8 cellular contexts compared by ENCODE assay signal in the genomic region with DNA sequence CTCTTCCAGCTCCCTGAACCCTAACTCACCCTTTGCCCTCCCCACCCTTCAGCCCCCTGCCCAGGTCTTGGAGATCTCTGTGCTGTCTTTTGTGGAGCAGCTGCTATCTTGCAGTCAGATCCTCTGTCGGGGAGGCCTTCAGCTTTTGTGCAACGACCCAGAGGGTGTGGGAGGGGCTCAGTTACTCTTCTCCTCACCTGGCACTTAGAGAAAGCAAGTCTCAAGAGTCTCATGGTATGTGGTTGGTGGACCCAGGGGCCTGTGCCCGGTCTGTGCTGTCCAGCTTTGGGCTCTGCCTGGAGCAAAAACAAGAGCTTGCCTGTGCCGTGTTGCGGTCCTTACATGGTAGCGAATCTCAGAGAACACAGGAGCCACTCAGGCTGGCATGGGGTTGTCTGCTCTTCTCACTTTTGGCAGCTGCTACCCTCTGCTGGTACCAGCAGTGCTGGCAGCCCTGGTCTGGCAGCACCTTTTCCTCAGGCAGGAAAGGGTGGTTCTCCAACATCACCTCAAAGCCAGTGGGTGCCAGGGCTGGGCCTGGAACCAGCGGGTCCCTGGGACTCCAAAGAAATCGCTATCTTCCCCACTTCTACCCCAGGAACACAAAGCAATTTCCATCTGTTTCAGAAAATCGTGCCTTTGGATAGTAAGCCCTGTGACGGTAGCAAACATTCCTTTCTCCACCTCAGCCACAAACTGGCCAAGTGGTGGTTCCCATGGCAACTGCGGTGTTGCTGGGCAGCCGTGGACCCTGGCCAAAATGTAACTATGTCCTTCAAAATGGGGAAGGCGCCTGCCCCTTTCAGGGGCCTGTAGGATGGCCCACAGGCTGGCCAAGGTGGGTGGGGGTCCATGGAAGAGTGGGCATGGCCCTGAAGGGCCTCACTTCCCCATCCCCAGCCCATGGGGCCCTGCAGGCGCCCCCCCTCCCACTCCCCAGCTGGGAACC.
A peak's percentile ranks its signal among the peaks of the same experiment; 100 is the strongest.
DNase-seq lines count a peak whose midpoint lies in the region; ATAC-seq and TF ChIP-seq lines count a peak whose summit lies in the region.
"Had no signal": no experiment of that assay in that cellular context is flagged by ENCODE, and none has a peak within 500 bp of the region (broad histone marks: within the 10 kb centered on the region; RNA-seq: fewer than 3 reads in every experiment).

No MANE protein-coding gene starts in this region.

- in situ Hi-C loops in T47D (cut with HindIII; ENCODE audit: low pct_unique_long_range_greater_than_20kb, low sequenced_read_pairs) = no loop called here

- H3K27me3 ChIP-seq in H7 (ENCODE audit: control insufficient read depth, insufficient read depth, low read length) = no peaks in the 10 kb centered on the region
- no peaks in the 10 kb centered on the region for H3K27me3 ChIP-seq in lower lobe of right lung (ENCODE audit: low read depth)
- no peaks in the 10 kb centered on the region for H3K27me3 ChIP-seq in testis

- POLR2A ChIA-PET in RWPE1 (lab: Yijun Ruan, JAX; ENCODE audit: low non-redundant PET) = no interaction called here

- ATAC-seq in lower lobe of right lung (peak; percentile 60 to 67), GM21786 (IDR thresholded peaks at IDR 0.05; ENCODE audit: unreplicated experiment) (no peak)

- H3K4me1 ChIP-seq in lower lobe of right lung (peaks cover 30% of the 10 kb centered on the region), testis (peaks cover 5% of the 10 kb centered on the region)

- H3K9me3 ChIP-seq in lower lobe of right lung = no peaks in the 10 kb centered on the region
- H3K9me3 ChIP-seq in testis = no peaks in the 10 kb centered on the region

- DNase-seq in H7 (peak; percentile 30), RWPE1 (ENCODE audit: low spot score) (peak; percentile 30), T47D (ENCODE audit: low read depth in 1 of 2, low spot score in 1 of 2) (peak; percentile 63 to 72), lower lobe of right lung (peak; percentile 60), testis (peak; percentile 43), GM10266 (ENCODE audit: extremely low spot score) (no peak)

- TF ChIP-seq CTCF in RWPE1 (conservative IDR thresholded peaks at IDR 0.05; ENCODE audit: low read depth) (no peak), lower lobe of right lung (IDR thresholded peaks at IDR 0.05) (peak; percentile 20), testis (IDR thresholded peaks at IDR 0.05) (no peak), GM10266 (IDR thresholded peaks at IDR 0.05; ENCODE audit: control insufficient read depth, insufficient read depth, low read depth, missing control alignments) (no peak)

- TF ChIP-seq POLR2A in testis (IDR thresholded peaks at IDR 0.05) = no peak

- no peak overlapping the region for H3K4me3 ChIP-seq in H7 (ENCODE audit: insufficient read depth, low read depth, low read length)
- no peak overlapping the region for H3K4me3 ChIP-seq in lower lobe of right lung
- no peak overlapping the region for H3K4me3 ChIP-seq in testis
- H3K4me3 ChIP-seq: SK-N-MC had no signal

- H3K27ac ChIP-seq in RWPE1 (no peak overlapping the region), lower lobe of right lung (peak overlapping the region; percentile 4), testis (no peak overlapping the region)
- H3K27ac ChIP-seq: SK-N-MC had no signal

- H3K36me3 ChIP-seq in H7 (replicated peaks; ENCODE audit: control insufficient read depth, insufficient read depth, low read length) = no peaks in the 10 kb centered on the region
- no peaks in the 10 kb centered on the region for H3K36me3 ChIP-seq in lower lobe of right lung
- H3K36me3 ChIP-seq in testis (ENCODE audit: low read depth, missing control alignments) = no peaks in the 10 kb centered on the region

- WGBS in testis, 2 donors = 67 to 72% methylated on average over 10 to 14 of the region's 14 CpGs

- CTCF ChIA-PET in RWPE1 (lab: Yijun Ruan, JAX) = interaction anchor here (0.6 to 0.8 kb wide), 2 partner anchors 19 to 60 kb away, joined by 3 to 4 read pairs; no protein-coding TSS in a partner anchor

- intact Hi-C loops in lower lobe of right lung (cut with DNase I) = no loop called here
- intact Hi-C loops in testis (cut with DNase I; ENCODE audit: low total_unique reads) = no loop called here
